ENCODE assay signal across 8 cellular contexts in genomic region chr1:2194319-2194897, GRCh38. TPM values are rescaled to one million over a fixed set of nuclear protein-coding genes. Genes with fewer than 3 reads are reported as not detected.
DNase-seq lines count a peak whose midpoint lies in the region; ATAC-seq and TF ChIP-seq lines count a peak whose summit lies in the region.

A gene with protein sequence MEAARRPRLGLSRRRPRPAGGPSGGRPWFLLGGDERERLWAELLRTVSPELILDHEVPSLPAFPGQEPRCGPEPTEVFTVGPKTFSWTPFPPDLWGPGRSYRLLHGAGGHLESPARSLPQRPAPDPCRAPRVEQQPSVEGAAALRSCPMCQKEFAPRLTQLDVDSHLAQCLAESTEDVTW (minus strand): TSS chr1:2194772. CDS start chr1:2194749, 23 bp downstream.

- H3K9me3 ChIP-seq in PC-3 (ENCODE audit: low read length) (no peaks in the 10 kb centered on the region), parathyroid adenoma (ENCODE audit: control insufficient read depth, low read length) (no peaks in the 10 kb centered on the region), vagina (no peaks in the 10 kb centered on the region)

- DNase-seq in PC-3 (peak; percentile 72), Right ventricle myocardium superior (peak; percentile 82), vagina (ENCODE audit: extremely low spot score in 2 of 2) (no peak)
- DNase-seq in activated naive CD8-positive, alpha-beta T cell treated with anti-CD3 and anti-CD28 coated beads for 36 hours = peak; percentile 75

- H3K27ac ChIP-seq in C4-2B (peak within 1 kb of the TSS; percentile 78), PC-3 (ENCODE audit: low read length) (peak within 1 kb of the TSS; percentile 23), parathyroid adenoma (peak within 1 kb of the TSS; percentile 75), vagina (peak within 1 kb of the TSS; percentile 93)

- H3K4me3 ChIP-seq in PC-3 (ENCODE audit: low read length) (peak within 1 kb of the TSS; percentile 83), parathyroid adenoma (ENCODE audit: low read depth, low read length) (peak within 1 kb of the TSS; percentile 65), vagina (peak within 1 kb of the TSS; percentile 58 to 69)

- no TSS peak for BruUV-seq in PC-3 (replicated peaks; lab: Mats Ljungman, UMichigan)

- H3K27me3 ChIP-seq in PC-3 (ENCODE audit: low read length) (no peaks in the 10 kb centered on the region), parathyroid adenoma (ENCODE audit: control insufficient read depth, insufficient read depth, low read length) (no peaks in the 10 kb centered on the region), vagina (no peaks in the 10 kb centered on the region)

- no peaks in the 10 kb centered on the region for H3K36me3 ChIP-seq in PC-3 (ENCODE audit: low read depth, low read length)
- no peaks in the 10 kb centered on the region for H3K36me3 ChIP-seq in parathyroid adenoma (ENCODE audit: control insufficient read depth, insufficient read depth, low read length)
- H3K36me3 ChIP-seq in vagina = no peaks in the 10 kb centered on the region

- POLR2A ChIA-PET in PC-3 (lab: Charles Lee; ENCODE audit: unreplicated experiment) = interaction anchor here (0.6 to 1.0 kb wide), 4 partner anchors 33 to 1177 kb away, joined by 3 to 11 read pairs (median 4); partner anchors contain the start of genes MORN1 and RER1

- H3K27me3 Mint-ChIP-seq in activated naive CD8-positive, alpha-beta T cell treated with anti-CD3 and anti-CD28 coated beads for 36 hours = no peaks in the 10 kb centered on the region

- no peak for TF ChIP-seq CTCF in C4-2B (conservative IDR thresholded peaks at IDR 0.05)
- no peak for TF ChIP-seq CTCF in PC-3 (conservative IDR thresholded peaks at IDR 0.05; ENCODE audit: low read depth, low read length)
- no peak for TF ChIP-seq CTCF in parathyroid adenoma (IDR thresholded peaks at IDR 0.05)
- TF ChIP-seq CTCF in vagina (IDR thresholded peaks at IDR 0.05) = no peak

- H3K79me2 ChIP-seq in PC-3 (ENCODE audit: low read length) (peaks cover 43% of the 10 kb centered on the region), parathyroid adenoma (no peaks in the 10 kb centered on the region)

- H3K4me3 Mint-ChIP-seq in activated naive CD8-positive, alpha-beta T cell treated with anti-CD3 and anti-CD28 coated beads for 36 hours = peak within 1 kb of the TSS; percentile 82

- CTCF ChIA-PET in PC-3 (lab: Charles Lee) = interaction anchor here (0.6 to 2.3 kb wide), 16 partner anchors 13 to 392 kb away, joined by 3 to 62 read pairs (median 4); partner anchors contain the start of genes MORN1, PEX10, RER1 and SKI

- H3K9me2 ChIP-seq in PC-3 (replicated peaks; ENCODE audit: low read length) = no peaks in the 10 kb centered on the region

- H3K9me3 Mint-ChIP-seq in activated naive CD8-positive, alpha-beta T cell treated with anti-CD3 and anti-CD28 coated beads for 36 hours = no peaks in the 10 kb centered on the region

- no peaks in the 10 kb centered on the region for H3K36me3 Mint-ChIP-seq in activated naive CD8-positive, alpha-beta T cell treated with anti-CD3 and anti-CD28 coated beads for 36 hours

- ATAC-seq in GM18909 (IDR thresholded peaks at IDR 0.05; ENCODE audit: poor library complexity, unreplicated experiment) (peak; percentile 39), HG03097 (IDR thresholded peaks at IDR 0.05; ENCODE audit: low FRiP score, unreplicated experiment) (peak; percentile 29), PC-3 (peak; percentile 26), Right ventricle myocardium superior (ENCODE audit: poor library complexity) (peak; percentile 67)

- peaks cover 60% of the 10 kb centered on the region for H3K4me1 ChIP-seq in PC-3 (ENCODE audit: insufficient read depth, low read length)
- H3K4me1 ChIP-seq in parathyroid adenoma = peaks cover 3% of the 10 kb centered on the region
- peaks cover 66% of the 10 kb centered on the region for H3K4me1 ChIP-seq in vagina

- H3K27ac Mint-ChIP-seq in activated naive CD8-positive, alpha-beta T cell treated with anti-CD3 and anti-CD28 coated beads for 36 hours = peak within 1 kb of the TSS; percentile 89

- H3K4me2 ChIP-seq in PC-3 (ENCODE audit: low read length) = peak within 1 kb of the TSS; percentile 100
- peak within 1 kb of the TSS; percentile 89 for H3K4me2 ChIP-seq in parathyroid adenoma (ENCODE audit: low read length)

- H3K9ac ChIP-seq in PC-3 (ENCODE audit: low read length) (peak within 1 kb of the TSS; percentile 79), parathyroid adenoma (no peak within 1 kb of the TSS)

- intact Hi-C loops in PC-3 (cut with micrococcal nuclease) (loop anchor here (2.0 to 5.0 kb wide), 2 partner anchors 14 to 353 kb away; no protein-coding TSS in a partner anchor), Right ventricle myocardium superior (cut with DNase I) (loop anchor here (2.0 kb wide), 1 partner anchor 188 kb away; no protein-coding TSS in a partner anchor), vagina (cut with DNase I) (loop anchor here (2.0 to 10.0 kb wide), 2 partner anchors 186 to 350 kb away; no protein-coding TSS in a partner anchor)

- peak in 1 of 2 donors; percentile 64 for TF ChIP-seq POLR2A in vagina (IDR thresholded peaks at IDR 0.05)

- peak within 1 kb of the TSS; percentile 66 for H2AFZ ChIP-seq in PC-3 (ENCODE audit: low read length)
- H2AFZ ChIP-seq in parathyroid adenoma = peak within 1 kb of the TSS; percentile 89

- H4K20me1 ChIP-seq in PC-3 (ENCODE audit: low read length) = no peaks in the 10 kb centered on the region

- H3K4me1 Mint-ChIP-seq in activated naive CD8-positive, alpha-beta T cell treated with anti-CD3 and anti-CD28 coated beads for 36 hours = peaks cover 23% of the 10 kb centered on the region

- no peaks in the 10 kb centered on the region for H3F3A ChIP-seq in PC-3 (ENCODE audit: low read length, unreplicated experiment)

RNA-seq across cellular contexts. Expression of the gene that starts here (rescaled TPM):
- total RNA-seq in PC-3 (2014; rRNA removed) (114 and 148 TPM in 2 replicates), Right ventricle myocardium superior (38.7 TPM), vagina (92.3 TPM)
- total RNA-seq in activated naive CD8-positive, alpha-beta T cell treated with anti-CD3 and anti-CD28 coated beads for 36 hours = 10 to 100 TPM; 69.3 to 71.4 TPM

Comparison
In these comparisons a context has a peak if more than half of its experiments do, and no peak if none do; other contexts are left out.
1. H3K27ac ChIP-seq: peak in every context shown above with its lines; median percentile 93 in vagina; 78 in C4-2B; 75 in parathyroid adenoma; 23 in PC-3.
2. DNase-seq: peak in PC-3 (single experiment), activated naive CD8-positive, alpha-beta T cell treated with anti-CD3 and anti-CD28 coated beads for 36 hours (single experiment) and Right ventricle myocardium superior (single experiment); none in vagina (0 of 2).
3. Peak in every context shown above with its lines, with median percentiles within 50 percentile points of each other: ATAC-seq and H3K4me3 ChIP-seq.